ENCODE assay signal across 8 cellular contexts in genomic region chr15:65423150-65423976, GRCh38. TPM values are rescaled to one million over a fixed set of nuclear protein-coding genes. Genes with fewer than 3 reads are reported as not detected.
A peak's percentile ranks its signal among the peaks of the same experiment; 100 is the strongest.
DNase-seq lines count a peak whose midpoint lies in the region; ATAC-seq lines count a peak whose summit lies in the region.

No MANE protein-coding gene starts in this region.

- H3K36me3 Mint-ChIP-seq in activated CD4-positive, alpha-beta T cell treated with anti-CD3 and anti-CD28 coated beads for 36 hours (ENCODE audit: low read depth): no peaks in the 10 kb centered on the region
- H3K36me3 Mint-ChIP-seq in activated T-helper 1 cell treated with anti-CD3 and anti-CD28 coated beads, Interleukin-12 subunit alpha, Interleukin-12 subunit beta, Interleukin-2, Interleukin-4 antibody, amounts not matched to agents 30 ng/mL and 10 ng/mL and 1 ng/mL, durations not matched to agents 14 hours and 24 hours and 36 hours (ENCODE audit: low read depth): peaks cover 5% of the 10 kb centered on the region
- no peaks in the 10 kb centered on the region for H3K36me3 Mint-ChIP-seq in stimulated activated effector memory CD8-positive, alpha-beta T cell treated with anti-CD3 and anti-CD28 coated beads, Interleukin-12 subunit alpha, Interleukin-12 subunit beta, amount 100 ng/mL, for 72 hours

- H3K4me3 ChIP-seq in iPS-15b (ENCODE audit: low read depth, low read length): peak overlapping the region; percentile 59

- H3K4me1 ChIP-seq in iPS-15b (ENCODE audit: control insufficient read depth, insufficient read depth, low read length): peaks cover 28% of the 10 kb centered on the region

- H3K4me1 Mint-ChIP-seq in activated CD4-positive, alpha-beta T cell treated with anti-CD3 and anti-CD28 coated beads for 36 hours: peaks cover 10% of the 10 kb centered on the region
- H3K4me1 Mint-ChIP-seq in activated T-helper 1 cell treated with anti-CD3 and anti-CD28 coated beads, Interleukin-12 subunit alpha, Interleukin-12 subunit beta, Interleukin-2, Interleukin-4 antibody, amounts not matched to agents 30 ng/mL and 10 ng/mL and 1 ng/mL, durations not matched to agents 14 hours and 24 hours and 36 hours (ENCODE audit: low read depth): peaks cover 14% of the 10 kb centered on the region
- peaks cover 21% of the 10 kb centered on the region for H3K4me1 Mint-ChIP-seq in stimulated activated effector memory CD8-positive, alpha-beta T cell treated with anti-CD3 and anti-CD28 coated beads, Interleukin-12 subunit alpha, Interleukin-12 subunit beta, amount 100 ng/mL, for 72 hours

- intact Hi-C loops in activated CD4-positive, alpha-beta T cell treated with anti-CD3 and anti-CD28 coated beads for 36 hours (cut with DNase I, micrococcal nuclease): no loop called here
- intact Hi-C loops in activated T-helper 1 cell treated with anti-CD3 and anti-CD28 coated beads, Interleukin-12 subunit alpha, Interleukin-12 subunit beta, Interleukin-2, Interleukin-4 antibody, amounts not matched to agents 30 ng/mL and 10 ng/mL and 1 ng/mL, durations not matched to agents 14 hours and 24 hours and 36 hours (cut with micrococcal nuclease): no loop called here

- H3K4me3 Mint-ChIP-seq in activated CD4-positive, alpha-beta T cell treated with anti-CD3 and anti-CD28 coated beads for 36 hours: peak overlapping the region; percentile 59
- peak overlapping the region; percentile 78 for H3K4me3 Mint-ChIP-seq in activated T-helper 1 cell treated with anti-CD3 and anti-CD28 coated beads, Interleukin-12 subunit alpha, Interleukin-12 subunit beta, Interleukin-2, Interleukin-4 antibody, amounts not matched to agents 30 ng/mL and 10 ng/mL and 1 ng/mL, durations not matched to agents 14 hours and 24 hours and 36 hours
- peak overlapping the region; percentile 82 for H3K4me3 Mint-ChIP-seq in stimulated activated effector memory CD8-positive, alpha-beta T cell treated with anti-CD3 and anti-CD28 coated beads, Interleukin-12 subunit alpha, Interleukin-12 subunit beta, amount 100 ng/mL, for 72 hours

- POLR2A ChIA-PET in activated CD4-positive, alpha-beta T cell treated with anti-CD3 and anti-CD28 coated beads for 36 hours (lab: Charles Lee): no interaction called here

- peaks cover 7% of the 10 kb centered on the region for H3K27me3 ChIP-seq in iPS-15b (ENCODE audit: control insufficient read depth, insufficient read depth, low read length)

- peaks cover 56% of the 10 kb centered on the region for H3K27me3 Mint-ChIP-seq in activated CD4-positive, alpha-beta T cell treated with anti-CD3 and anti-CD28 coated beads for 36 hours
- H3K27me3 Mint-ChIP-seq in activated T-helper 1 cell treated with anti-CD3 and anti-CD28 coated beads, Interleukin-12 subunit alpha, Interleukin-12 subunit beta, Interleukin-2, Interleukin-4 antibody, amounts not matched to agents 30 ng/mL and 10 ng/mL and 1 ng/mL, durations not matched to agents 14 hours and 24 hours and 36 hours (ENCODE audit: insufficient read depth): peaks cover 65% of the 10 kb centered on the region

- CTCF ChIA-PET in activated CD4-positive, alpha-beta T cell treated with anti-CD3 and anti-CD28 coated beads for 36 hours (lab: Charles Lee): no interaction called here

- ATAC-seq in activated CD4-positive, alpha-beta T cell treated with anti-CD3 and anti-CD28 coated beads for 36 hours: no peak
- ATAC-seq in stimulated activated effector memory CD8-positive, alpha-beta T cell treated with anti-CD3 and anti-CD28 coated beads, Interleukin-12 subunit alpha, Interleukin-12 subunit beta, amount 100 ng/mL, for 72 hours: no peak
- ATAC-seq in GM19351 (IDR thresholded peaks at IDR 0.05; ENCODE audit: unreplicated experiment) (no peak), GM18498 (IDR thresholded peaks at IDR 0.05; ENCODE audit: unreplicated experiment) (no peak)

- DNase-seq in activated CD4-positive, alpha-beta T cell treated with anti-CD3 and anti-CD28 coated beads for 36 hours: no peak
- DNase-seq in activated CD4-positive, alpha-beta T cell treated with anti-CD3 and anti-CD28 coated beads for 1 hour: no peak
- no peak for DNase-seq in activated T-helper 1 cell treated with anti-CD3 and anti-CD28 coated beads, Interleukin-12 subunit alpha, Interleukin-12 subunit beta, Interleukin-2, Interleukin-4 antibody, amounts not matched to agents 30 ng/mL and 10 ng/mL and 1 ng/mL, durations not matched to agents 14 hours and 24 hours and 36 hours (ENCODE audit: low spot score)
- DNase-seq in stimulated activated effector memory CD8-positive, alpha-beta T cell treated with anti-CD3 and anti-CD28 coated beads, Interleukin-12 subunit alpha, Interleukin-12 subunit beta, amount 100 ng/mL, for 72 hours (ENCODE audit: low spot score in 2 of 2): no peak
- no peak for DNase-seq in activated gamma-delta T cell (lab: John Stamatoyannopoulos, UW)

- H3K9me3 ChIP-seq in iPS-15b (ENCODE audit: control insufficient read depth, insufficient read depth, low read length): no peaks in the 10 kb centered on the region

- H3K9me3 Mint-ChIP-seq in activated CD4-positive, alpha-beta T cell treated with anti-CD3 and anti-CD28 coated beads for 36 hours (ENCODE audit: low read depth): no peaks in the 10 kb centered on the region
- no peaks in the 10 kb centered on the region for H3K9me3 Mint-ChIP-seq in activated T-helper 1 cell treated with anti-CD3 and anti-CD28 coated beads, Interleukin-12 subunit alpha, Interleukin-12 subunit beta, Interleukin-2, Interleukin-4 antibody, amounts not matched to agents 30 ng/mL and 10 ng/mL and 1 ng/mL, durations not matched to agents 14 hours and 24 hours and 36 hours
- H3K9me3 Mint-ChIP-seq in stimulated activated effector memory CD8-positive, alpha-beta T cell treated with anti-CD3 and anti-CD28 coated beads, Interleukin-12 subunit alpha, Interleukin-12 subunit beta, amount 100 ng/mL, for 72 hours: no peaks in the 10 kb centered on the region

- H3K9ac ChIP-seq in iPS-15b (ENCODE audit: low read depth, low read length): peak overlapping the region; percentile 54

- no peaks in the 10 kb centered on the region for H3K36me3 ChIP-seq in iPS-15b (ENCODE audit: control insufficient read depth, insufficient read depth, low read length)

- no peak overlapping the region for H3K27ac Mint-ChIP-seq in activated CD4-positive, alpha-beta T cell treated with anti-CD3 and anti-CD28 coated beads for 36 hours
- H3K27ac Mint-ChIP-seq in activated T-helper 1 cell treated with anti-CD3 and anti-CD28 coated beads, Interleukin-12 subunit alpha, Interleukin-12 subunit beta, Interleukin-2, Interleukin-4 antibody, amounts not matched to agents 30 ng/mL and 10 ng/mL and 1 ng/mL, durations not matched to agents 14 hours and 24 hours and 36 hours: no peak overlapping the region
- no peak overlapping the region for H3K27ac Mint-ChIP-seq in stimulated activated effector memory CD8-positive, alpha-beta T cell treated with anti-CD3 and anti-CD28 coated beads, Interleukin-12 subunit alpha, Interleukin-12 subunit beta, amount 100 ng/mL, for 72 hours

RNA-seq across cellular contexts. Expression of gene IGDCC4, which starts 0.6 kb away (rescaled TPM):
- under 1 TPM; 0.16 to 0.18 TPM for total RNA-seq in activated CD4-positive, alpha-beta T cell treated with anti-CD3 and anti-CD28 coated beads for 36 hours
- total RNA-seq in activated T-helper 1 cell treated with anti-CD3 and anti-CD28 coated beads, Interleukin-12 subunit alpha, Interleukin-12 subunit beta, Interleukin-2, Interleukin-4 antibody, amounts not matched to agents 30 ng/mL and 10 ng/mL and 1 ng/mL, durations not matched to agents 14 hours and 24 hours and 36 hours: 0.37 and 0.52 TPM in 2 replicates

RNA-seq across cellular contexts. Expression of gene IGDCC3, which starts 45.6 kb away (rescaled TPM):
- total RNA-seq in activated CD4-positive, alpha-beta T cell treated with anti-CD3 and anti-CD28 coated beads for 36 hours: not detected
- not detected in 2 replicates for total RNA-seq in activated T-helper 1 cell treated with anti-CD3 and anti-CD28 coated beads, Interleukin-12 subunit alpha, Interleukin-12 subunit beta, Interleukin-2, Interleukin-4 antibody, amounts not matched to agents 30 ng/mL and 10 ng/mL and 1 ng/mL, durations not matched to agents 14 hours and 24 hours and 36 hours
